1 cellular context compared by ENCODE assay signal in the genomic region with DNA sequence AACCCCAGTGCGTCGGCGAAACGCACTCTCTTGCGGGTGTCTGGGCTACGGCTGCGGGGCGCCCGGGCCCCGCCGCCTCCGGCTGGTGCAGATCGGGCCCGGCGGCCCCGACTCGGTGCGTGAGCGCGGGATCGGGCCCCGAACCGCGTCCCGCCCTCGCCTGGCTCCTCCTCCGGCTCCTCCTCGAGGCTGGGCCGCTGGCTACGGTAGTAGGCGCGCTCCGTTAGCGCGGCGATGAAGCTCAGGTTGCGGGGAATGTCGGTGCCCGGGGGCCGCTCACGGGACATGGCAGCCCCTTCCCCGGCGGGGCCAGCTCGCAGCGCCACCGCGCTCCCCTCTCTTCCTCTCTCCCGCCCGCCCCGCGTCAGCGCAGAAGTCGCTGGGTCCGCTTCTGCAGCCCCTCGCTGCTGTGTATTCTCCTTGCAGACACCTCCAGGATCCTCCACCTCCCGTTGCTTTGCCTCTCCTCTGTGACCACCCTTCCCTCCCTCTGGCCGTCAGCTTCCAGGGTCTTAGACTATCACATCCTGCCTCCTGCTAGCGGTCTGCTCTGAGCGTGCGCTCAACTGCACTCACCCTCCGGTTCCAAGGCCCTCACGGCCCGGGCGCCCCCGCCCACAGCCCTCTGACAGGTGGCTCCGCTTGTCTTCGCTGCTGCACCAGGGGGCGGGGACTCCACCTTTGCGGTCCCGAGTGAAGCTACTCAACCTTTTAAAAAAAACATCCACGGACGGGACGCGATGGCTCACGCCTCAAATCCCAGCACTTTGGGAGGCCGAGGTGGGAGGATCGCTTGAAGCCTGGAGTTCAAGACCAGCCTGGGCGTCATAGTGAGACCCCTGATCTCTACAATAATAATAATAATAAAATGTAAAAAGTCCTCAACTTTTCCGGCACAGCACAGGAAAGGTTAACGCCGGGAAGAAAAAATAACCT.
A peak's percentile ranks its signal among the peaks of the same experiment; 100 is the strongest.
TF ChIP-seq lines count a peak whose summit lies in the region.

A gene with protein sequence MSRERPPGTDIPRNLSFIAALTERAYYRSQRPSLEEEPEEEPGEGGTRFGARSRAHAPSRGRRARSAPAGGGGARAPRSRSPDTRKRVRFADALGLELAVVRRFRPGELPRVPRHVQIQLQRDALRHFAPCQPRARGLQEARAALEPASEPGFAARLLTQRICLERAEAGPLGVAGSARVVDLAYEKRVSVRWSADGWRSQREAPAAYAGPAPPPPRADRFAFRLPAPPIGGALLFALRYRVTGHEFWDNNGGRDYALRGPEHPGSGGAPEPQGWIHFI (minus strand): TSS at position 570 of the 936 bp plus-strand sequence. CDS start 283 bp downstream, at position 287.

TF ChIP-seq in HepG2, 621 proteins besides CTCF, POLR2A, EP300 and RAD21 (continued from another document and continues in another):
- TF ChIP-seq, protein P1, sequence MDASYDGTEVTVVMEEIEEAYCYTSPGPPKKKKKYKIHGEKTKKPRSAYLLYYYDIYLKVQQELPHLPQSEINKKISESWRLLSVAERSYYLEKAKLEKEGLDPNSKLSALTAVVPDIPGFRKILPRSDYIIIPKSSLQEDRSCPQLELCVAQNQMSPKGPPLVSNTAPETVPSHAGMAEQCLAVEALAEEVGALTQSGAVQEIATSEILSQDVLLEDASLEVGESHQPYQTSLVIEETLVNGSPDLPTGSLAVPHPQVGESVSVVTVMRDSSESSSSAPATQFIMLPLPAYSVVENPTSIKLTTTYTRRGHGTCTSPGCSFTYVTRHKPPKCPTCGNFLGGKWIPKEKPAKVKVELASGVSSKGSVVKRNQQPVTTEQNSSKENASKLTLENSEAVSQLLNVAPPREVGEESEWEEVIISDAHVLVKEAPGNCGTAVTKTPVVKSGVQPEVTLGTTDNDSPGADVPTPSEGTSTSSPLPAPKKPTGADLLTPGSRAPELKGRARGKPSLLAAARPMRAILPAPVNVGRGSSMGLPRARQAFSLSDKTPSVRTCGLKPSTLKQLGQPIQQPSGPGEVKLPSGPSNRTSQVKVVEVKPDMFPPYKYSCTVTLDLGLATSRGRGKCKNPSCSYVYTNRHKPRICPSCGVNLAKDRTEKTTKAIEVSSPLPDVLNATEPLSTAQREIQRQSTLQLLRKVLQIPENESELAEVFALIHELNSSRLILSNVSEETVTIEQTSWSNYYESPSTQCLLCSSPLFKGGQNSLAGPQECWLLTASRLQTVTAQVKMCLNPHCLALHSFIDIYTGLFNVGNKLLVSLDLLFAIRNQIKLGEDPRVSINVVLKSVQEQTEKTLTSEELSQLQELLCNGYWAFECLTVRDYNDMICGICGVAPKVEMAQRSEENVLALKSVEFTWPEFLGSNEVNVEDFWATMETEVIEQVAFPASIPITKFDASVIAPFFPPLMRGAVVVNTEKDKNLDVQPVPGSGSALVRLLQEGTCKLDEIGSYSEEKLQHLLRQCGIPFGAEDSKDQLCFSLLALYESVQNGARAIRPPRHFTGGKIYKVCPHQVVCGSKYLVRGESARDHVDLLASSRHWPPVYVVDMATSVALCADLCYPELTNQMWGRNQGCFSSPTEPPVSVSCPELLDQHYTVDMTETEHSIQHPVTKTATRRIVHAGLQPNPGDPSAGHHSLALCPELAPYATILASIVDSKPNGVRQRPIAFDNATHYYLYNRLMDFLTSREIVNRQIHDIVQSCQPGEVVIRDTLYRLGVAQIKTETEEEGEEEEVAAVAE (CRISPR knock-in tag; IDR thresholded peaks at IDR 0.05; ENCODE audit: borderline replicate concordance) = peak; percentile 54
- TF ChIP-seq, protein P2, sequence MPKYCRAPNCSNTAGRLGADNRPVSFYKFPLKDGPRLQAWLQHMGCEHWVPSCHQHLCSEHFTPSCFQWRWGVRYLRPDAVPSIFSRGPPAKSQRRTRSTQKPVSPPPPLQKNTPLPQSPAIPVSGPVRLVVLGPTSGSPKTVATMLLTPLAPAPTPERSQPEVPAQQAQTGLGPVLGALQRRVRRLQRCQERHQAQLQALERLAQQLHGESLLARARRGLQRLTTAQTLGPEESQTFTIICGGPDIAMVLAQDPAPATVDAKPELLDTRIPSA (CRISPR knock-in tag; IDR thresholded peaks at IDR 0.05; ENCODE audit: borderline replicate concordance) = no peak
- TF ChIP-seq MYNN (CRISPR knock-in tag; IDR thresholded peaks at IDR 0.05; ENCODE audit: low read depth) = no peak
- peak; percentile 94; the same call in 1 of the 2 replicates for TF ChIP-seq PAX8 (CRISPR knock-in tag; IDR thresholded peaks at IDR 0.05; ENCODE audit: borderline replicate concordance)
- TF ChIP-seq HOXA9 (CRISPR knock-in tag; IDR thresholded peaks at IDR 0.05; ENCODE audit: borderline replicate concordance) = no peak
- peak; percentile 83; the same call in 1 of the 2 replicates for TF ChIP-seq AKAP8 (CRISPR knock-in tag; IDR thresholded peaks at IDR 0.05)
- TF ChIP-seq, protein P3, sequence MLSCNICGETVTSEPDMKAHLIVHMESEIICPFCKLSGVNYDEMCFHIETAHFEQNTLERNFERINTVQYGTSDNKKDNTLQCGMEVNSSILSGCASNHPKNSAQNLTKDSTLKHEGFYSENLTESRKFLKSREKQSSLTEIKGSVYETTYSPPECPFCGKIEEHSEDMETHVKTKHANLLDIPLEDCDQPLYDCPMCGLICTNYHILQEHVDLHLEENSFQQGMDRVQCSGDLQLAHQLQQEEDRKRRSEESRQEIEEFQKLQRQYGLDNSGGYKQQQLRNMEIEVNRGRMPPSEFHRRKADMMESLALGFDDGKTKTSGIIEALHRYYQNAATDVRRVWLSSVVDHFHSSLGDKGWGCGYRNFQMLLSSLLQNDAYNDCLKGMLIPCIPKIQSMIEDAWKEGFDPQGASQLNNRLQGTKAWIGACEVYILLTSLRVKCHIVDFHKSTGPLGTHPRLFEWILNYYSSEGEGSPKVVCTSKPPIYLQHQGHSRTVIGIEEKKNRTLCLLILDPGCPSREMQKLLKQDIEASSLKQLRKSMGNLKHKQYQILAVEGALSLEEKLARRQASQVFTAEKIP (CRISPR knock-in tag; IDR thresholded peaks at IDR 0.05; ENCODE audit: borderline replicate concordance) = no peak
- TF ChIP-seq FLYWCH1 (CRISPR knock-in tag; IDR thresholded peaks at IDR 0.05) = no peak
- TF ChIP-seq, protein P4, sequence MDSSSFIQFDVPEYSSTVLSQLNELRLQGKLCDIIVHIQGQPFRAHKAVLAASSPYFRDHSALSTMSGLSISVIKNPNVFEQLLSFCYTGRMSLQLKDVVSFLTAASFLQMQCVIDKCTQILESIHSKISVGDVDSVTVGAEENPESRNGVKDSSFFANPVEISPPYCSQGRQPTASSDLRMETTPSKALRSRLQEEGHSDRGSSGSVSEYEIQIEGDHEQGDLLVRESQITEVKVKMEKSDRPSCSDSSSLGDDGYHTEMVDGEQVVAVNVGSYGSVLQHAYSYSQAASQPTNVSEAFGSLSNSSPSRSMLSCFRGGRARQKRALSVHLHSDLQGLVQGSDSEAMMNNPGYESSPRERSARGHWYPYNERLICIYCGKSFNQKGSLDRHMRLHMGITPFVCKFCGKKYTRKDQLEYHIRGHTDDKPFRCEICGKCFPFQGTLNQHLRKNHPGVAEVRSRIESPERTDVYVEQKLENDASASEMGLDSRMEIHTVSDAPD (CRISPR knock-in tag; IDR thresholded peaks at IDR 0.05) = no peak; the same call in 1 of the 2 replicates
- no peak for TF ChIP-seq ARID2 (CRISPR knock-in tag; IDR thresholded peaks at IDR 0.05; ENCODE audit: borderline replicate concordance)
- peak; percentile 82 for TF ChIP-seq SAFB2 (CRISPR knock-in tag; IDR thresholded peaks at IDR 0.05; ENCODE audit: borderline replicate concordance, low read depth)
- no peak; the same call in 1 of the 2 replicates for TF ChIP-seq PAF1 (CRISPR knock-in tag; IDR thresholded peaks at IDR 0.05)
- TF ChIP-seq HMG20A (CRISPR knock-in tag; IDR thresholded peaks at IDR 0.05; ENCODE audit: borderline replicate concordance) = peak; percentile 46; the same call in 1 of the 2 replicates
- TF ChIP-seq HHEX (CRISPR knock-in tag; IDR thresholded peaks at IDR 0.05) = 0 out of 2 replicates have a peak, but pooled peaks have one; percentile 60
- peak; percentile 55 for TF ChIP-seq POGZ (CRISPR knock-in tag; IDR thresholded peaks at IDR 0.05)
- no peak for TF ChIP-seq ZNF556 (CRISPR knock-in tag; IDR thresholded peaks at IDR 0.05; ENCODE audit: borderline replicate concordance)
- no peak; the same call in 1 of the 2 replicates for TF ChIP-seq ZNF256 (CRISPR knock-in tag; conservative IDR thresholded peaks at IDR 0.05)
- TF ChIP-seq WIZ (CRISPR knock-in tag; IDR thresholded peaks at IDR 0.05) = no peak
- TF ChIP-seq HNF4A (CRISPR knock-in tag; IDR thresholded peaks at IDR 0.05) = peak; percentile 26; the same call in 1 of the 2 replicates
- no peak; the same call in none of the 2 replicates for TF ChIP-seq PITX1 (CRISPR knock-in tag; IDR thresholded peaks at IDR 0.05)
- TF ChIP-seq ZNF788 (CRISPR knock-in tag; IDR thresholded peaks at IDR 0.05; ENCODE audit: borderline replicate concordance) = peak; percentile 89
- TF ChIP-seq, protein P5, sequence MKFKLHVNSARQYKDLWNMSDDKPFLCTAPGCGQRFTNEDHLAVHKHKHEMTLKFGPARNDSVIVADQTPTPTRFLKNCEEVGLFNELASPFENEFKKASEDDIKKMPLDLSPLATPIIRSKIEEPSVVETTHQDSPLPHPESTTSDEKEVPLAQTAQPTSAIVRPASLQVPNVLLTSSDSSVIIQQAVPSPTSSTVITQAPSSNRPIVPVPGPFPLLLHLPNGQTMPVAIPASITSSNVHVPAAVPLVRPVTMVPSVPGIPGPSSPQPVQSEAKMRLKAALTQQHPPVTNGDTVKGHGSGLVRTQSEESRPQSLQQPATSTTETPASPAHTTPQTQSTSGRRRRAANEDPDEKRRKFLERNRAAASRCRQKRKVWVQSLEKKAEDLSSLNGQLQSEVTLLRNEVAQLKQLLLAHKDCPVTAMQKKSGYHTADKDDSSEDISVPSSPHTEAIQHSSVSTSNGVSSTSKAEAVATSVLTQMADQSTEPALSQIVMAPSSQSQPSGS (CRISPR knock-in tag; IDR thresholded peaks at IDR 0.05) = peak; percentile 76
- TF ChIP-seq ZNF431 (CRISPR knock-in tag; IDR thresholded peaks at IDR 0.05; ENCODE audit: borderline replicate concordance, low read depth) = no peak
- no peak for TF ChIP-seq RORA (CRISPR knock-in tag; IDR thresholded peaks at IDR 0.05)
- TF ChIP-seq GATAD2A (CRISPR knock-in tag; IDR thresholded peaks at IDR 0.05) = peak; percentile 78
- no peak; the same call in 1 of the 2 replicates for TF ChIP-seq RFX3 (CRISPR knock-in tag; IDR thresholded peaks at IDR 0.05)
- no peak; the same call in 1 of the 2 replicates for TF ChIP-seq MTF1 (CRISPR knock-in tag; IDR thresholded peaks at IDR 0.05)
- TF ChIP-seq ZNF235 (CRISPR knock-in tag; IDR thresholded peaks at IDR 0.05; ENCODE audit: borderline replicate concordance) = peak; percentile 80
- no peak for TF ChIP-seq NBN (conservative IDR thresholded peaks at IDR 0.05)
- peak; percentile 76 for TF ChIP-seq HDAC2 (CRISPR knock-in tag; IDR thresholded peaks at IDR 0.05)
- TF ChIP-seq ZSCAN9 (CRISPR knock-in tag; IDR thresholded peaks at IDR 0.05; ENCODE audit: borderline replicate concordance) = peak; percentile 30; the same call in 1 of the 2 replicates
- TF ChIP-seq CBX5 (CRISPR knock-in tag; IDR thresholded peaks at IDR 0.05; ENCODE audit: borderline replicate concordance) = peak; percentile 89; the same call in 1 of the 2 replicates
- TF ChIP-seq, protein P6, sequence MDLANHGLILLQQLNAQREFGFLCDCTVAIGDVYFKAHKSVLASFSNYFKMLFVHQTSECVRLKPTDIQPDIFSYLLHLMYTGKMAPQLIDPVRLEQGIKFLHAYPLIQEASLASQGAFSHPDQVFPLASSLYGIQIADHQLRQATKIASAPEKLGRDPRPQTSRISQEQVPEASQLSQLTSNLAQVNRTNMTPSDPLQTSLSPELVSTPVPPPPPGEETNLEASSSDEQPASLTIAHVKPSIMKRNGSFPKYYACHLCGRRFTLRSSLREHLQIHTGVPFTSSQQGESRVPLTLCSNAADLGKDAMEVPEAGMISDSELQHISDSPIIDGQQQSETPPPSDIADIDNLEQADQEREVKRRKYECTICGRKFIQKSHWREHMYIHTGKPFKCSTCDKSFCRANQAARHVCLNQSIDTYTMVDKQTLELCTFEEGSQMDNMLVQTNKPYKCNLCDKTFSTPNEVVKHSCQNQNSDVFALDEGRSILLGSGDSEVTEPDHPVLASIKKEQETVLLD (CRISPR knock-in tag; IDR thresholded peaks at IDR 0.05; ENCODE audit: low read depth) = no peak
- peak; percentile 2; the same call in 1 of the 2 replicates for TF ChIP-seq ZNF891 (CRISPR knock-in tag; IDR thresholded peaks at IDR 0.05)
- TF ChIP-seq ZNF577 (CRISPR knock-in tag; IDR thresholded peaks at IDR 0.05; ENCODE audit: borderline replicate concordance, low read depth) = 0 out of 2 replicates have a peak, but pooled peaks have one; percentile 18
- TF ChIP-seq BORCS8-MEF2B (CRISPR knock-in tag; IDR thresholded peaks at IDR 0.05) = no peak
- peak; percentile 5; the same call in 1 of the 2 replicates for TF ChIP-seq ZNF224 (CRISPR knock-in tag; IDR thresholded peaks at IDR 0.05)
- TF ChIP-seq ZNF30 (CRISPR knock-in tag; IDR thresholded peaks at IDR 0.05) = no peak
- no peak for TF ChIP-seq ZBTB1 (CRISPR knock-in tag; IDR thresholded peaks at IDR 0.05; ENCODE audit: borderline replicate concordance)
- no peak for TF ChIP-seq JDP2 (CRISPR knock-in tag; IDR thresholded peaks at IDR 0.05; ENCODE audit: borderline replicate concordance)
- TF ChIP-seq, protein P7, sequence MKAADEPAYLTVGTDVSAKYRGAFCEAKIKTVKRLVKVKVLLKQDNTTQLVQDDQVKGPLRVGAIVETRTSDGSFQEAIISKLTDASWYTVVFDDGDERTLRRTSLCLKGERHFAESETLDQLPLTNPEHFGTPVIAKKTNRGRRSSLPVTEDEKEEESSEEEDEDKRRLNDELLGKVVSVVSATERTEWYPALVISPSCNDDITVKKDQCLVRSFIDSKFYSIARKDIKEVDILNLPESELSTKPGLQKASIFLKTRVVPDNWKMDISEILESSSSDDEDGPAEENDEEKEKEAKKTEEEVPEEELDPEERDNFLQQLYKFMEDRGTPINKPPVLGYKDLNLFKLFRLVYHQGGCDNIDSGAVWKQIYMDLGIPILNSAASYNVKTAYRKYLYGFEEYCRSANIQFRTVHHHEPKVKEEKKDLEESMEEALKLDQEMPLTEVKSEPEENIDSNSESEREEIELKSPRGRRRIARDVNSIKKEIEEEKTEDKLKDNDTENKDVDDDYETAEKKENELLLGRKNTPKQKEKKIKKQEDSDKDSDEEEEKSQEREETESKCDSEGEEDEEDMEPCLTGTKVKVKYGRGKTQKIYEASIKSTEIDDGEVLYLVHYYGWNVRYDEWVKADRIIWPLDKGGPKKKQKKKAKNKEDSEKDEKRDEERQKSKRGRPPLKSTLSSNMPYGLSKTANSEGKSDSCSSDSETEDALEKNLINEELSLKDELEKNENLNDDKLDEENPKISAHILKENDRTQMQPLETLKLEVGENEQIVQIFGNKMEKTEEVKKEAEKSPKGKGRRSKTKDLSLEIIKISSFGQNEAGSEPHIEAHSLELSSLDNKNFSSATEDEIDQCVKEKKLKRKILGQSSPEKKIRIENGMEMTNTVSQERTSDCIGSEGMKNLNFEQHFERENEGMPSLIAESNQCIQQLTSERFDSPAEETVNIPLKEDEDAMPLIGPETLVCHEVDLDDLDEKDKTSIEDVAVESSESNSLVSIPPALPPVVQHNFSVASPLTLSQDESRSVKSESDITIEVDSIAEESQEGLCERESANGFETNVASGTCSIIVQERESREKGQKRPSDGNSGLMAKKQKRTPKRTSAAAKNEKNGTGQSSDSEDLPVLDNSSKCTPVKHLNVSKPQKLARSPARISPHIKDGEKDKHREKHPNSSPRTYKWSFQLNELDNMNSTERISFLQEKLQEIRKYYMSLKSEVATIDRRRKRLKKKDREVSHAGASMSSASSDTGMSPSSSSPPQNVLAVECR (CRISPR knock-in tag; IDR thresholded peaks at IDR 0.05; ENCODE audit: borderline replicate concordance) = no peak
- peak; percentile 35 for TF ChIP-seq TAF15 (IDR thresholded peaks at IDR 0.05; ENCODE audit: low read depth, low read length, poor library complexity, severe bottlenecking)
- no peak for TF ChIP-seq ZNF260 (CRISPR knock-in tag; IDR thresholded peaks at IDR 0.05; ENCODE audit: borderline replicate concordance, low read depth)
- TF ChIP-seq JUNB (CRISPR knock-in tag; IDR thresholded peaks at IDR 0.05; ENCODE audit: borderline replicate concordance) = no peak
- no peak; the same call in 1 of the 2 replicates for TF ChIP-seq MIXL1 (CRISPR knock-in tag; IDR thresholded peaks at IDR 0.05)
